29 cellular contexts compared by ENCODE assay signal in genomic region chr2:73246850-73247249, GRCh38. TPM values are rescaled to one million over a fixed set of nuclear protein-coding genes. Genes with fewer than 3 reads are reported as not detected.
DNase-seq lines count a peak whose midpoint lies in the region; ATAC-seq and TF ChIP-seq lines count a peak whose summit lies in the region.
"Had no signal": no experiment of that assay in that cellular context is flagged by ENCODE, and none has a peak within 500 bp of the region (broad histone marks: within the 10 kb centered on the region; RNA-seq: fewer than 3 reads in every experiment).

No MANE protein-coding gene starts in this region.

- peaks cover 2% of the 10 kb centered on the region for H3K4me1 ChIP-seq in mesenchymal stem cell (ENCODE audit: control insufficient read depth, insufficient read depth, low read depth, low read length)
- peaks cover 16% of the 10 kb centered on the region for H3K4me1 ChIP-seq in PC-9 (replicated peaks; ENCODE audit: insufficient read depth)
- H3K4me1 ChIP-seq: psoas muscle had no signal

- CTCF ChIA-PET in activated naive CD4-positive, alpha-beta T cell treated with anti-CD3 and anti-CD28 coated beads, Interleukin-2, amount 10 ng/mL, durations not matched to agents 7 days and 5 days (lab: Charles Lee), result no interaction called here
- CTCF ChIA-PET in PC-9 (lab: Charles Lee), result no interaction called here

- no peak overlapping the region for H2BK5ac ChIP-seq in mesenchymal stem cell (ENCODE audit: low read depth, low read length, poor library complexity, severe bottlenecking)

- peak overlapping the region; percentile 9 for H3K9ac ChIP-seq in mesenchymal stem cell (ENCODE audit: low read length)

- H4K20me1 ChIP-seq in PC-9 (ENCODE audit: insufficient read depth), result peaks cover 68% of the 10 kb centered on the region

- no peak for DNase-seq in activated naive CD4-positive, alpha-beta T cell treated with anti-CD3 and anti-CD28 coated beads, Interleukin-2, amount 10 ng/mL, durations not matched to agents 7 days and 5 days
- DNase-seq in T-helper 17 cell (no peak), mesenchymal stem cell (no peak), NCI-H526 treated with DMSO at 0.1 percent for 48 hours (lab: John Stamatoyannopoulos, UW) (no peak), PC-9 (no peak)
- DNase-seq: activated CD4-positive, alpha-beta T cell treated with anti-CD3 and anti-CD28 coated beads for 1 hour; DMS 273 treated with DMSO at 0.1 percent for 48 hours; effector CD8-positive, alpha-beta T cell; EL; hippocampal formation; lower lobe of right lung; mucosa of descending colon; NCI-H1092; NCI-H1694 treated with DMSO at 0.1 percent for 48 hours; NCI-H446 treated with DMSO at 0.1 percent for 48 hours; NCI-H82; occipital lobe; psoas muscle; SIG-M5; stimulated activated CD4-positive, alpha-beta T cell treated with anti-CD3 and anti-CD28 coated beads, Interleukin-4, amount 100 ng/mL, for 1 hour; substantia nigra; upper lobe of left lung had no signal

- TF ChIP-seq CTCF in PC-9 (conservative IDR thresholded peaks at IDR 0.05), result no peak

- H3K9me2 ChIP-seq in PC-9 (ENCODE audit: insufficient read depth), result no peaks in the 10 kb centered on the region

- no peak for ATAC-seq in T-helper 17 cell
- ATAC-seq: lower lobe of right lung; mucosa of descending colon; natural killer cell treated with Interleukin-12 subunit alpha and Interleukin-12 subunit beta and Interleukin-15 and Interleukin-18, amount 100 ng/mL, for 72 hours; psoas muscle had no signal

- peaks cover 57 to 95% of the 10 kb centered on the region in 2 experiments for H3K36me3 ChIP-seq in mesenchymal stem cell (ENCODE audit: control insufficient read depth in 1 of 2, insufficient read depth in 2 of 2, low read depth in 1 of 2, low read length in 2 of 2)
- H3K36me3 ChIP-seq in PC-9 (ENCODE audit: low read depth), result peaks cover 71% of the 10 kb centered on the region

- no peaks in the 10 kb centered on the region for H3K27me3 Mint-ChIP-seq in activated naive CD4-positive, alpha-beta T cell treated with anti-CD3 and anti-CD28 coated beads, Interleukin-2, amount 50 U/mL, for 24 hours
- no peaks in the 10 kb centered on the region for H3K27me3 Mint-ChIP-seq in activated naive CD4-positive, alpha-beta T cell treated with anti-CD3 and anti-CD28 coated beads, Interleukin-2, amount 10 ng/mL, durations not matched to agents 7 days and 5 days
- H3K27me3 Mint-ChIP-seq in T-helper 17 cell, result no peaks in the 10 kb centered on the region
- H3K27me3 Mint-ChIP-seq: natural killer cell treated with Interleukin-12 subunit alpha and Interleukin-12 subunit beta and Interleukin-15 and Interleukin-18, amount 100 ng/mL, for 72 hours had no signal

- intact Hi-C loops in PC-9 (cut with micrococcal nuclease; ENCODE audit: unreplicated experiment), result no loop called here

- H3K27ac ChIP-seq in mesenchymal stem cell (ENCODE audit: low read length, poor library complexity, severe bottlenecking) (no peak overlapping the region), PC-9 (no peak overlapping the region)
- H3K27ac ChIP-seq: coronary artery, epithelial cell of prostate, lower lobe of right lung, psoas muscle, upper lobe of left lung had no signal

- peaks cover 17% of the 10 kb centered on the region for H3K36me3 Mint-ChIP-seq in activated naive CD4-positive, alpha-beta T cell treated with anti-CD3 and anti-CD28 coated beads, Interleukin-2, amount 50 U/mL, for 24 hours
- H3K36me3 Mint-ChIP-seq in activated naive CD4-positive, alpha-beta T cell treated with anti-CD3 and anti-CD28 coated beads, Interleukin-2, amount 10 ng/mL, durations not matched to agents 7 days and 5 days, result peaks cover 59% of the 10 kb centered on the region
- H3K36me3 Mint-ChIP-seq in T-helper 17 cell (ENCODE audit: low read depth), result peaks cover 17% of the 10 kb centered on the region

- no peak overlapping the region for H3K18ac ChIP-seq in mesenchymal stem cell (ENCODE audit: low read depth in 1 of 2, low read length in 2 of 2)

- H3K27me3 ChIP-seq in mesenchymal stem cell (ENCODE audit: control insufficient read depth in 1 of 2, insufficient read depth in 1 of 2, low read length in 2 of 2) (no peaks in the 10 kb centered on the region), PC-9 (ENCODE audit: insufficient read depth, low read depth) (no peaks in the 10 kb centered on the region)
- H3K27me3 ChIP-seq: upper lobe of left lung had no signal

- H3K9me3 ChIP-seq in T-helper 17 cell (ENCODE audit: control insufficient read depth, low read length, poor library complexity, severe bottlenecking) (no peaks in the 10 kb centered on the region), mesenchymal stem cell (ENCODE audit: control insufficient read depth, low read length) (no peaks in the 10 kb centered on the region), PC-9 (ENCODE audit: insufficient read depth, low read depth) (no peaks in the 10 kb centered on the region)
- H3K9me3 ChIP-seq: lower lobe of right lung, mucosa of descending colon, psoas muscle, upper lobe of left lung had no signal

- H3K9me3 Mint-ChIP-seq in activated naive CD4-positive, alpha-beta T cell treated with anti-CD3 and anti-CD28 coated beads, Interleukin-2, amount 50 U/mL, for 24 hours, result no peaks in the 10 kb centered on the region
- no peaks in the 10 kb centered on the region for H3K9me3 Mint-ChIP-seq in activated naive CD4-positive, alpha-beta T cell treated with anti-CD3 and anti-CD28 coated beads, Interleukin-2, amount 10 ng/mL, durations not matched to agents 7 days and 5 days
- H3K9me3 Mint-ChIP-seq: natural killer cell treated with Interleukin-12 subunit alpha and Interleukin-12 subunit beta and Interleukin-15 and Interleukin-18, amount 100 ng/mL, for 72 hours had no signal

- peaks cover 42% of the 10 kb centered on the region for H3K79me2 ChIP-seq in PC-9 (ENCODE audit: low read depth)

- H3K4ac ChIP-seq in mesenchymal stem cell (ENCODE audit: low read depth in 1 of 2, low read length in 2 of 2), result no peak overlapping the region

- H4K8ac ChIP-seq in mesenchymal stem cell (ENCODE audit: low read length), result no peak overlapping the region

- H2AFZ ChIP-seq in mesenchymal stem cell (ENCODE audit: low read depth, low read length) (no peak overlapping the region), PC-9 (no peak overlapping the region)

- H3K4me2 ChIP-seq in mesenchymal stem cell (ENCODE audit: low read length, poor library complexity, severe bottlenecking) (no peak overlapping the region), PC-9 (no peak overlapping the region)

- H3K79me1 ChIP-seq in mesenchymal stem cell (replicated peaks; ENCODE audit: low read length, poor library complexity, severe bottlenecking), result peaks cover 55% of the 10 kb centered on the region

- H3K4me1 Mint-ChIP-seq in activated naive CD4-positive, alpha-beta T cell treated with anti-CD3 and anti-CD28 coated beads, Interleukin-2, amount 50 U/mL, for 24 hours, result peaks cover 15% of the 10 kb centered on the region
- H3K4me1 Mint-ChIP-seq in activated naive CD4-positive, alpha-beta T cell treated with anti-CD3 and anti-CD28 coated beads, Interleukin-2, amount 10 ng/mL, durations not matched to agents 7 days and 5 days, result peaks cover 3% of the 10 kb centered on the region
- peaks cover 13% of the 10 kb centered on the region for H3K4me1 Mint-ChIP-seq in T-helper 17 cell

- BruUV-seq in PC-9 (replicated peaks; lab: Mats Ljungman, UMichigan), result no TSS peak

- no peak overlapping the region for H2BK120ac ChIP-seq in mesenchymal stem cell (ENCODE audit: low read depth, low read length)

- H2BK15ac ChIP-seq in mesenchymal stem cell (ENCODE audit: low read depth, poor library complexity, severe bottlenecking), result no peak overlapping the region

- POLR2A ChIA-PET in PC-9 (lab: Charles Lee; ENCODE audit: unreplicated experiment), result no interaction called here

- H3K4me3 Mint-ChIP-seq in activated naive CD4-positive, alpha-beta T cell treated with anti-CD3 and anti-CD28 coated beads, Interleukin-2, amount 50 U/mL, for 24 hours, result no peak overlapping the region
- no peak overlapping the region for H3K4me3 Mint-ChIP-seq in activated naive CD4-positive, alpha-beta T cell treated with anti-CD3 and anti-CD28 coated beads, Interleukin-2, amount 10 ng/mL, durations not matched to agents 7 days and 5 days
- no peak overlapping the region for H3K4me3 Mint-ChIP-seq in T-helper 17 cell
- H3K4me3 Mint-ChIP-seq: natural killer cell treated with Interleukin-12 subunit alpha and Interleukin-12 subunit beta and Interleukin-15 and Interleukin-18, amount 100 ng/mL, for 72 hours had no signal

- peak overlapping the region; percentile 57 for H3K27ac Mint-ChIP-seq in activated naive CD4-positive, alpha-beta T cell treated with anti-CD3 and anti-CD28 coated beads, Interleukin-2, amount 50 U/mL, for 24 hours
- H3K27ac Mint-ChIP-seq in activated naive CD4-positive, alpha-beta T cell treated with anti-CD3 and anti-CD28 coated beads, Interleukin-2, amount 10 ng/mL, durations not matched to agents 7 days and 5 days, result no peak overlapping the region
- peak overlapping the region; percentile 60 for H3K27ac Mint-ChIP-seq in T-helper 17 cell
- H3K27ac Mint-ChIP-seq: natural killer cell treated with Interleukin-12 subunit alpha and Interleukin-12 subunit beta and Interleukin-15 and Interleukin-18, amount 100 ng/mL, for 72 hours had no signal

- H2AK5ac ChIP-seq in mesenchymal stem cell (ENCODE audit: low read length, severe bottlenecking), result no peak overlapping the region

- no peak overlapping the region for H2BK12ac ChIP-seq in mesenchymal stem cell (ENCODE audit: low read length in 2 of 2)

- WGBS in mesenchymal stem cell, result 95% methylated on average over 3 of the region's 3 CpGs

- H3K4me3 ChIP-seq in mesenchymal stem cell (ENCODE audit: insufficient read depth in 1 of 2, low read depth in 1 of 2, low read length in 2 of 2) (no peak overlapping the region), PC-9 (no peak overlapping the region)
- H3K4me3 ChIP-seq: coronary artery, lower lobe of right lung, mucosa of descending colon, psoas muscle, upper lobe of left lung had no signal

- peaks cover 59% of the 10 kb centered on the region for H3F3A ChIP-seq in PC-9 (ENCODE audit: insufficient read depth, low read depth)

- no peak overlapping the region for H3K23ac ChIP-seq in mesenchymal stem cell (ENCODE audit: low read length in 2 of 2)

- H4K91ac ChIP-seq in mesenchymal stem cell (ENCODE audit: low read length), result no peak overlapping the region

- no peak overlapping the region for H3K14ac ChIP-seq in mesenchymal stem cell (ENCODE audit: low read length in 2 of 2)

RNA-seq across cellular contexts. Expression of gene CCT7, which starts 12.7 kb away (rescaled TPM):
- 100 to 1,000 TPM; 132 to 152 TPM for total RNA-seq in T-helper 17 cell
- polyA plus RNA-seq in mesenchymal stem cell (2013, experiment 1 of 2), result 270 TPM
- polyA plus RNA-seq in mesenchymal stem cell (2013, experiment 2 of 2), result 269 TPM
- 295 and 319 TPM in 2 replicates for total RNA-seq in PC-9 (2021)

RNA-seq across cellular contexts. Expression of gene PRADC1, which starts 13.8 kb away (rescaled TPM):
- total RNA-seq in T-helper 17 cell (1 to 10 TPM; 4.7 to 5.9 TPM), PC-9 (2021) (8.9 and 9.4 TPM in 2 replicates)
- 19.4 TPM for polyA plus RNA-seq in mesenchymal stem cell (2013, experiment 1 of 2)
- polyA plus RNA-seq in mesenchymal stem cell (2013, experiment 2 of 2), result 20.4 TPM

RNA-seq across cellular contexts. Expression of gene SMYD5, which starts 32.8 kb away (rescaled TPM):
- total RNA-seq in T-helper 17 cell (10 to 100 TPM; 31.9 to 37.0 TPM), PC-9 (2021) (28.3 and 32.0 TPM in 2 replicates)
- 10.1 TPM for polyA plus RNA-seq in mesenchymal stem cell (2013, experiment 1 of 2)
- 11.1 TPM for polyA plus RNA-seq in mesenchymal stem cell (2013, experiment 2 of 2)

RNA-seq across cellular contexts. Expression of gene FBXO41, which starts 37.4 kb away (rescaled TPM):
- total RNA-seq in T-helper 17 cell, result 10 to 100 TPM; 13.3 to 13.5 TPM
- polyA plus RNA-seq in mesenchymal stem cell (2013, experiment 1 of 2), result 1.3 TPM
- 1.3 TPM for polyA plus RNA-seq in mesenchymal stem cell (2013, experiment 2 of 2)
- total RNA-seq in PC-9 (2021), result 16.4 and 25.8 TPM in 2 replicates

RNA-seq across cellular contexts. Expression of gene NOTO, which starts 44.5 kb away (rescaled TPM):
- total RNA-seq in T-helper 17 cell (not detected), PC-9 (2021) (not detected in 2 replicates)
- 0.01 TPM for polyA plus RNA-seq in mesenchymal stem cell (2013, experiment 1 of 2)
- 0.01 TPM for polyA plus RNA-seq in mesenchymal stem cell (2013, experiment 2 of 2)
- total RNA-seq: activated CD8-positive, alpha-beta memory T cell treated with anti-CD3 and anti-CD28 coated beads for 36 hours; H4; lower lobe of right lung; mucosa of descending colon; natural killer cell treated with Interleukin-12 subunit alpha and Interleukin-12 subunit beta and Interleukin-15 and Interleukin-18, amount 100 ng/mL, for 72 hours; occipital lobe; psoas muscle had no signal
- polyA plus RNA-seq: BJ, psoas muscle had no signal
